ENCODE assay signal across 1 cellular context in the genomic region with DNA sequence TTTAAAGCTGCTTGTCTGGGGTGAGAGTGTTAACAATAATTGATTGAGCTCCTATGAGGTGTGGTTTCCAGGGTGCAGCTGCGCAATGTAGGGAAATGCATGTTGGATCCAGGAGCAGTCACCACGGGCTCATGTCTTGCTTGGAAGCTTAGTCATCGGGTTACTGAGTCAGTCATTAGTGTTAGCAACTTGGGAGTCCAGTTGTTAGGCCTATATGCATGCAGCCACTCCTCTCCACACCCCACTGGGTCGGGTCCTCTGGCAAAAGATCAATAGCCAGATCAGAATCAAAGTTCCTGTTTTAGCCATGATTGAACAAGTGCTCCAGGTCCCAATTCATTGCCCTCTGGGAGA.
TF ChIP-seq lines count a peak whose summit lies in the region.

No MANE protein-coding gene starts in this region.

TF ChIP-seq in H1, 55 proteins besides CTCF, POLR2A, EP300 and RAD21 (continued from another document):
- TF ChIP-seq, protein P1, sequence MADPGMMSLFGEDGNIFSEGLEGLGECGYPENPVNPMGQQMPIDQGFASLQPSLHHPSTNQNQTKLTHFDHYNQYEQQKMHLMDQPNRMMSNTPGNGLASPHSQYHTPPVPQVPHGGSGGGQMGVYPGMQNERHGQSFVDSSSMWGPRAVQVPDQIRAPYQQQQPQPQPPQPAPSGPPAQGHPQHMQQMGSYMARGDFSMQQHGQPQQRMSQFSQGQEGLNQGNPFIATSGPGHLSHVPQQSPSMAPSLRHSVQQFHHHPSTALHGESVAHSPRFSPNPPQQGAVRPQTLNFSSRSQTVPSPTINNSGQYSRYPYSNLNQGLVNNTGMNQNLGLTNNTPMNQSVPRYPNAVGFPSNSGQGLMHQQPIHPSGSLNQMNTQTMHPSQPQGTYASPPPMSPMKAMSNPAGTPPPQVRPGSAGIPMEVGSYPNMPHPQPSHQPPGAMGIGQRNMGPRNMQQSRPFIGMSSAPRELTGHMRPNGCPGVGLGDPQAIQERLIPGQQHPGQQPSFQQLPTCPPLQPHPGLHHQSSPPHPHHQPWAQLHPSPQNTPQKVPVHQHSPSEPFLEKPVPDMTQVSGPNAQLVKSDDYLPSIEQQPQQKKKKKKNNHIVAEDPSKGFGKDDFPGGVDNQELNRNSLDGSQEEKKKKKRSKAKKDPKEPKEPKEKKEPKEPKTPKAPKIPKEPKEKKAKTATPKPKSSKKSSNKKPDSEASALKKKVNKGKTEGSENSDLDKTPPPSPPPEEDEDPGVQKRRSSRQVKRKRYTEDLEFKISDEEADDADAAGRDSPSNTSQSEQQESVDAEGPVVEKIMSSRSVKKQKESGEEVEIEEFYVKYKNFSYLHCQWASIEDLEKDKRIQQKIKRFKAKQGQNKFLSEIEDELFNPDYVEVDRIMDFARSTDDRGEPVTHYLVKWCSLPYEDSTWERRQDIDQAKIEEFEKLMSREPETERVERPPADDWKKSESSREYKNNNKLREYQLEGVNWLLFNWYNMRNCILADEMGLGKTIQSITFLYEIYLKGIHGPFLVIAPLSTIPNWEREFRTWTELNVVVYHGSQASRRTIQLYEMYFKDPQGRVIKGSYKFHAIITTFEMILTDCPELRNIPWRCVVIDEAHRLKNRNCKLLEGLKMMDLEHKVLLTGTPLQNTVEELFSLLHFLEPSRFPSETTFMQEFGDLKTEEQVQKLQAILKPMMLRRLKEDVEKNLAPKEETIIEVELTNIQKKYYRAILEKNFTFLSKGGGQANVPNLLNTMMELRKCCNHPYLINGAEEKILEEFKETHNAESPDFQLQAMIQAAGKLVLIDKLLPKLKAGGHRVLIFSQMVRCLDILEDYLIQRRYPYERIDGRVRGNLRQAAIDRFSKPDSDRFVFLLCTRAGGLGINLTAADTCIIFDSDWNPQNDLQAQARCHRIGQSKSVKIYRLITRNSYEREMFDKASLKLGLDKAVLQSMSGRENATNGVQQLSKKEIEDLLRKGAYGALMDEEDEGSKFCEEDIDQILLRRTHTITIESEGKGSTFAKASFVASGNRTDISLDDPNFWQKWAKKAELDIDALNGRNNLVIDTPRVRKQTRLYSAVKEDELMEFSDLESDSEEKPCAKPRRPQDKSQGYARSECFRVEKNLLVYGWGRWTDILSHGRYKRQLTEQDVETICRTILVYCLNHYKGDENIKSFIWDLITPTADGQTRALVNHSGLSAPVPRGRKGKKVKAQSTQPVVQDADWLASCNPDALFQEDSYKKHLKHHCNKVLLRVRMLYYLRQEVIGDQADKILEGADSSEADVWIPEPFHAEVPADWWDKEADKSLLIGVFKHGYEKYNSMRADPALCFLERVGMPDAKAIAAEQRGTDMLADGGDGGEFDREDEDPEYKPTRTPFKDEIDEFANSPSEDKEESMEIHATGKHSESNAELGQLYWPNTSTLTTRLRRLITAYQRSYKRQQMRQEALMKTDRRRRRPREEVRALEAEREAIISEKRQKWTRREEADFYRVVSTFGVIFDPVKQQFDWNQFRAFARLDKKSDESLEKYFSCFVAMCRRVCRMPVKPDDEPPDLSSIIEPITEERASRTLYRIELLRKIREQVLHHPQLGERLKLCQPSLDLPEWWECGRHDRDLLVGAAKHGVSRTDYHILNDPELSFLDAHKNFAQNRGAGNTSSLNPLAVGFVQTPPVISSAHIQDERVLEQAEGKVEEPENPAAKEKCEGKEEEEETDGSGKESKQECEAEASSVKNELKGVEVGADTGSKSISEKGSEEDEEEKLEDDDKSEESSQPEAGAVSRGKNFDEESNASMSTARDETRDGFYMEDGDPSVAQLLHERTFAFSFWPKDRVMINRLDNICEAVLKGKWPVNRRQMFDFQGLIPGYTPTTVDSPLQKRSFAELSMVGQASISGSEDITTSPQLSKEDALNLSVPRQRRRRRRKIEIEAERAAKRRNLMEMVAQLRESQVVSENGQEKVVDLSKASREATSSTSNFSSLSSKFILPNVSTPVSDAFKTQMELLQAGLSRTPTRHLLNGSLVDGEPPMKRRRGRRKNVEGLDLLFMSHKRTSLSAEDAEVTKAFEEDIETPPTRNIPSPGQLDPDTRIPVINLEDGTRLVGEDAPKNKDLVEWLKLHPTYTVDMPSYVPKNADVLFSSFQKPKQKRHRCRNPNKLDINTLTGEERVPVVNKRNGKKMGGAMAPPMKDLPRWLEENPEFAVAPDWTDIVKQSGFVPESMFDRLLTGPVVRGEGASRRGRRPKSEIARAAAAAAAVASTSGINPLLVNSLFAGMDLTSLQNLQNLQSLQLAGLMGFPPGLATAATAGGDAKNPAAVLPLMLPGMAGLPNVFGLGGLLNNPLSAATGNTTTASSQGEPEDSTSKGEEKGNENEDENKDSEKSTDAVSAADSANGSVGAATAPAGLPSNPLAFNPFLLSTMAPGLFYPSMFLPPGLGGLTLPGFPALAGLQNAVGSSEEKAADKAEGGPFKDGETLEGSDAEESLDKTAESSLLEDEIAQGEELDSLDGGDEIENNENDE (IDR thresholded peaks at IDR 0.05; ENCODE audit: insufficient replicate concordance, low read length): no peak
- TF ChIP-seq BACH1 (IDR thresholded peaks at IDR 0.05; ENCODE audit: low read length) (no peak), CHD1 (IDR thresholded peaks at IDR 0.05; ENCODE audit: low read depth, low read length) (no peak), SP4 (IDR thresholded peaks at IDR 0.05; ENCODE audit: low read length) (no peak)
TF ChIP-seq in H1: peak in this region for 0.
